Comparison of ENCODE assay signal across 8 cellular contexts in genomic region chr1:25820247-25821111, GRCh38. TPM values are rescaled to one million over a fixed set of nuclear protein-coding genes. Genes with fewer than 3 reads are reported as not detected.
DNase-seq lines count a peak whose midpoint lies in the region; ATAC-seq lines count a peak whose summit lies in the region.

No MANE protein-coding gene starts in this region.

- peaks cover 31% of the 10 kb centered on the region for H3K4me1 Mint-ChIP-seq in activated CD4-positive, alpha-beta T cell treated with anti-CD3 and anti-CD28 coated beads, Interleukin-2, amount 10 ng/mL, durations not matched to agents 24 days and 14 days
- H3K4me1 Mint-ChIP-seq in stimulated activated effector memory CD8-positive, alpha-beta T cell treated with anti-CD3 and anti-CD28 coated beads, Interleukin-12 subunit alpha, Interleukin-12 subunit beta, amount 100 ng/mL, for 72 hours = peaks cover 37% of the 10 kb centered on the region

- no peaks in the 10 kb centered on the region for H3K36me3 ChIP-seq in mesendoderm (ENCODE audit: control insufficient read depth, insufficient read depth, low read length)

- peak overlapping the region; percentile 90 for H3K9ac ChIP-seq in mesendoderm (ENCODE audit: low read length)

- peak overlapping the region; percentile 96 for H3K4me3 Mint-ChIP-seq in activated CD4-positive, alpha-beta T cell treated with anti-CD3 and anti-CD28 coated beads, Interleukin-2, amount 10 ng/mL, durations not matched to agents 24 days and 14 days
- H3K4me3 Mint-ChIP-seq in stimulated activated effector memory CD8-positive, alpha-beta T cell treated with anti-CD3 and anti-CD28 coated beads, Interleukin-12 subunit alpha, Interleukin-12 subunit beta, amount 100 ng/mL, for 72 hours = peak overlapping the region; percentile 93

- H2BK120ac ChIP-seq in mesendoderm (ENCODE audit: low read depth, low read length) = no peak overlapping the region

- H2BK15ac ChIP-seq in mesendoderm (replicated peaks; ENCODE audit: low read depth) = no peak overlapping the region

- peak overlapping the region; percentile 92 for H3K27ac Mint-ChIP-seq in activated CD4-positive, alpha-beta T cell treated with anti-CD3 and anti-CD28 coated beads, Interleukin-2, amount 10 ng/mL, durations not matched to agents 24 days and 14 days
- H3K27ac Mint-ChIP-seq in stimulated activated effector memory CD8-positive, alpha-beta T cell treated with anti-CD3 and anti-CD28 coated beads, Interleukin-12 subunit alpha, Interleukin-12 subunit beta, amount 100 ng/mL, for 72 hours = peak overlapping the region; percentile 95

- H3K27me3 ChIP-seq in mesendoderm (ENCODE audit: insufficient read depth, low read length, poor library complexity) = no peaks in the 10 kb centered on the region

- peak; percentile 30 for ATAC-seq in HG02763 (IDR thresholded peaks at IDR 0.05; ENCODE audit: unreplicated experiment)
- ATAC-seq in stimulated activated effector memory CD8-positive, alpha-beta T cell treated with anti-CD3 and anti-CD28 coated beads, Interleukin-12 subunit alpha, Interleukin-12 subunit beta, amount 100 ng/mL, for 72 hours = peak; percentile 81

- WGBS in mesendoderm (ENCODE audit: extremely low coverage, insufficient coverage, low lambda C conversion rate) = no CpG with 5 or more reads among the region's 67 CpGs

- H3K79me1 ChIP-seq in mesendoderm (ENCODE audit: low read length) = peaks cover 2% of the 10 kb centered on the region

- H3K36me3 Mint-ChIP-seq in activated CD4-positive, alpha-beta T cell treated with anti-CD3 and anti-CD28 coated beads, Interleukin-2, amount 10 ng/mL, durations not matched to agents 24 days and 14 days (ENCODE audit: low read depth) = peaks cover 5% of the 10 kb centered on the region
- H3K36me3 Mint-ChIP-seq in stimulated activated effector memory CD8-positive, alpha-beta T cell treated with anti-CD3 and anti-CD28 coated beads, Interleukin-12 subunit alpha, Interleukin-12 subunit beta, amount 100 ng/mL, for 72 hours = peaks cover 20% of the 10 kb centered on the region

- H3K4me3 ChIP-seq in mesendoderm (ENCODE audit: low read length) = peak overlapping the region; percentile 75

- no peak overlapping the region for H2AK5ac ChIP-seq in mesendoderm (ENCODE audit: low read length)

- no peaks in the 10 kb centered on the region for H3K27me3 Mint-ChIP-seq in activated CD4-positive, alpha-beta T cell treated with anti-CD3 and anti-CD28 coated beads, Interleukin-2, amount 10 ng/mL, durations not matched to agents 24 days and 14 days

- intact Hi-C loops in activated CD4-positive, alpha-beta T cell treated with anti-CD3 and anti-CD28 coated beads, Interleukin-2, amount 10 ng/mL, durations not matched to agents 24 days and 14 days (cut with micrococcal nuclease) = loop anchor here (1.0 kb wide), 1 partner anchor 39 kb away; the partner anchor contains the start of gene AUNIP

- peak overlapping the region; percentile 74 for H3K27ac ChIP-seq in mesendoderm (ENCODE audit: low read depth, low read length)

- no peak overlapping the region for H2BK5ac ChIP-seq in mesendoderm (ENCODE audit: low read length)

- DNase-seq in NCI-H748 (lab: John Stamatoyannopoulos, UW; ENCODE audit: unreplicated experiment) (peak; percentile 60), NCI-H748 treated with DMSO at 0.1 percent for 48 hours (lab: John Stamatoyannopoulos, UW) (no peak), NCI-H2107 (lab: John Stamatoyannopoulos, UW) (peak; percentile 45), dermis microvascular lymphatic vessel endothelial cell (ENCODE audit: low read depth in 2 of 2) (peak; percentile 34 to 55), mesendoderm (peak; percentile 84)
- DNase-seq in activated CD4-positive, alpha-beta T cell treated with anti-CD3 and anti-CD28 coated beads, Interleukin-2, amount 10 ng/mL, durations not matched to agents 24 days and 14 days = peak; percentile 93
- peak; percentile 52 to 85 for DNase-seq in stimulated activated effector memory CD8-positive, alpha-beta T cell treated with anti-CD3 and anti-CD28 coated beads, Interleukin-12 subunit alpha, Interleukin-12 subunit beta, amount 100 ng/mL, for 72 hours (ENCODE audit: low spot score in 2 of 2)

- H4K5ac ChIP-seq in mesendoderm (ENCODE audit: low read length) = no peak overlapping the region

- H3K56ac ChIP-seq in mesendoderm (ENCODE audit: low read length) = peak overlapping the region; percentile 97

- no peaks in the 10 kb centered on the region for H3K79me2 ChIP-seq in mesendoderm (ENCODE audit: control insufficient read depth, insufficient read depth, low read length)

- H3K23ac ChIP-seq in mesendoderm (ENCODE audit: low read length) = peak overlapping the region; percentile 83

- H3K9me3 Mint-ChIP-seq in activated CD4-positive, alpha-beta T cell treated with anti-CD3 and anti-CD28 coated beads, Interleukin-2, amount 10 ng/mL, durations not matched to agents 24 days and 14 days = no peaks in the 10 kb centered on the region
- no peaks in the 10 kb centered on the region for H3K9me3 Mint-ChIP-seq in stimulated activated effector memory CD8-positive, alpha-beta T cell treated with anti-CD3 and anti-CD28 coated beads, Interleukin-12 subunit alpha, Interleukin-12 subunit beta, amount 100 ng/mL, for 72 hours

- H3K4ac ChIP-seq in mesendoderm (ENCODE audit: low read depth, low read length) = no peak overlapping the region

- no peak overlapping the region for H4K8ac ChIP-seq in mesendoderm (ENCODE audit: low read depth, low read length)

- peaks cover 5% of the 10 kb centered on the region for H3K4me1 ChIP-seq in mesendoderm (ENCODE audit: control insufficient read depth, low read depth, low read length)

- H3K18ac ChIP-seq in mesendoderm (ENCODE audit: low read length) = peak overlapping the region; percentile 63

- H3K4me2 ChIP-seq in mesendoderm (ENCODE audit: low read length) = peak overlapping the region; percentile 82

RNA-seq across cellular contexts. Expression of gene MTFR1L, which starts 0.7 kb away (rescaled TPM):
- 30.0 and 31.9 TPM in 2 replicates for total RNA-seq in activated CD4-positive, alpha-beta T cell treated with anti-CD3 and anti-CD28 coated beads, Interleukin-2, amount 10 ng/mL, durations not matched to agents 24 days and 14 days
- total RNA-seq in dermis microvascular lymphatic vessel endothelial cell = 24.0 and 34.9 TPM in 2 replicates
- 12.5 TPM for polyA plus RNA-seq in mesendoderm (2013, experiment 1 of 2)
- polyA plus RNA-seq in mesendoderm (2013, experiment 2 of 2) = 12.9 TPM

RNA-seq across cellular contexts. Expression of gene SELENON, which starts 20.5 kb away (rescaled TPM):
- 8.2 and 9.9 TPM in 2 replicates for total RNA-seq in activated CD4-positive, alpha-beta T cell treated with anti-CD3 and anti-CD28 coated beads, Interleukin-2, amount 10 ng/mL, durations not matched to agents 24 days and 14 days
- total RNA-seq in dermis microvascular lymphatic vessel endothelial cell = 23.0 and 45.6 TPM in 2 replicates
- polyA plus RNA-seq in mesendoderm (2013, experiment 1 of 2) = 58.2 TPM
- 57.4 TPM for polyA plus RNA-seq in mesendoderm (2013, experiment 2 of 2)

RNA-seq across cellular contexts. Expression of gene AUNIP, which starts 38.8 kb away (rescaled TPM):
- total RNA-seq in activated CD4-positive, alpha-beta T cell treated with anti-CD3 and anti-CD28 coated beads, Interleukin-2, amount 10 ng/mL, durations not matched to agents 24 days and 14 days = 12.0 and 13.9 TPM in 2 replicates
- 1.4 and 3.2 TPM in 2 replicates for total RNA-seq in dermis microvascular lymphatic vessel endothelial cell
- 17.7 TPM for polyA plus RNA-seq in mesendoderm (2013, experiment 1 of 2)
- 17.8 TPM for polyA plus RNA-seq in mesendoderm (2013, experiment 2 of 2)

RNA-seq across cellular contexts. Expression of gene PAQR7, which starts 55.0 kb away (rescaled TPM):
- 6.6 and 6.8 TPM in 2 replicates for total RNA-seq in activated CD4-positive, alpha-beta T cell treated with anti-CD3 and anti-CD28 coated beads, Interleukin-2, amount 10 ng/mL, durations not matched to agents 24 days and 14 days
- 8.5 and 16.9 TPM in 2 replicates for total RNA-seq in dermis microvascular lymphatic vessel endothelial cell
- 3.7 TPM for polyA plus RNA-seq in mesendoderm (2013, experiment 1 of 2)
- 3.5 TPM for polyA plus RNA-seq in mesendoderm (2013, experiment 2 of 2)
